8 cellular contexts compared by ENCODE assay signal in genomic region chr11:14907411-14908213, GRCh38. TPM values are rescaled to one million over a fixed set of nuclear protein-coding genes. Genes with fewer than 3 reads are reported as not detected.
A peak's percentile ranks its signal among the peaks of the same experiment; 100 is the strongest.
DNase-seq lines count a peak whose midpoint lies in the region; ATAC-seq and TF ChIP-seq lines count a peak whose summit lies in the region.

No MANE protein-coding gene starts in this region.

- no peaks in the 10 kb centered on the region for H3K36me3 ChIP-seq in CD4-positive, CD25-positive, alpha-beta regulatory T cell (ENCODE audit: control insufficient read depth, insufficient read depth, low read length)
- no peaks in the 10 kb centered on the region for H3K36me3 ChIP-seq in neural cell (ENCODE audit: insufficient read depth, low read length)

- no peaks in the 10 kb centered on the region for H3K9me3 Mint-ChIP-seq in CD4-positive, CD25-positive, alpha-beta regulatory T cell
- H3K9me3 Mint-ChIP-seq in activated CD8-positive, alpha-beta memory T cell treated with anti-CD3 and anti-CD28 coated beads, Interleukin-2, amount 10 ng/mL, durations not matched to agents 7 days and 5 days (ENCODE audit: low read depth): no peaks in the 10 kb centered on the region

- H2AFZ ChIP-seq in neural cell (ENCODE audit: low read depth, low read length): no peak overlapping the region

- H3F3A ChIP-seq in neural cell (ENCODE audit: insufficient read depth, low read length, poor library complexity, severe bottlenecking): peaks cover 3% of the 10 kb centered on the region

- no peak overlapping the region for H3K4me2 ChIP-seq in neural cell (ENCODE audit: low read length)

- H3K4me1 ChIP-seq in CD4-positive, CD25-positive, alpha-beta regulatory T cell (ENCODE audit: control insufficient read depth, insufficient read depth, low read length, poor library complexity, severe bottlenecking): peaks cover 27% of the 10 kb centered on the region

- H3K27ac Mint-ChIP-seq in CD4-positive, CD25-positive, alpha-beta regulatory T cell: peak overlapping the region in 2 of 3 donors; percentile 20 to 52
- H3K27ac Mint-ChIP-seq in activated CD8-positive, alpha-beta memory T cell treated with anti-CD3 and anti-CD28 coated beads, Interleukin-2, amount 10 ng/mL, durations not matched to agents 7 days and 5 days: peak overlapping the region; percentile 69

- peaks cover 11% of the 10 kb centered on the region for H3K27me3 Mint-ChIP-seq in CD4-positive, CD25-positive, alpha-beta regulatory T cell
- H3K27me3 Mint-ChIP-seq in activated CD8-positive, alpha-beta memory T cell treated with anti-CD3 and anti-CD28 coated beads, Interleukin-2, amount 10 ng/mL, durations not matched to agents 7 days and 5 days: no peaks in the 10 kb centered on the region

- H3K9me2 ChIP-seq in neural cell (ENCODE audit: insufficient read depth, low read length): no peaks in the 10 kb centered on the region

- TF ChIP-seq CTCF in epithelial cell of proximal tubule (conservative IDR thresholded peaks at IDR 0.05; ENCODE audit: low read depth, low read length) (peak; percentile 83), neural cell (IDR thresholded peaks at IDR 0.05; ENCODE audit: poor library complexity, severe bottlenecking) (peak; percentile 46)

- TF ChIP-seq EP300 in neural cell (conservative IDR thresholded peaks at IDR 0.05; ENCODE audit: poor library complexity, severe bottlenecking): no peak

- no peak for TF ChIP-seq RAD21 in neural cell (conservative IDR thresholded peaks at IDR 0.05)

- no peak overlapping the region for H3K4me3 ChIP-seq in CD4-positive, CD25-positive, alpha-beta regulatory T cell (ENCODE audit: low read depth, low read length)
- H3K4me3 ChIP-seq in epithelial cell of proximal tubule (ENCODE audit: low read depth, low read length): no peak overlapping the region
- no peak overlapping the region for H3K4me3 ChIP-seq in neural cell (ENCODE audit: low read length)

- no peaks in the 10 kb centered on the region for H3K27me3 ChIP-seq in CD4-positive, CD25-positive, alpha-beta regulatory T cell (ENCODE audit: control insufficient read depth, insufficient read depth, low read length)
- peaks cover 21% of the 10 kb centered on the region for H3K27me3 ChIP-seq in neural cell (ENCODE audit: insufficient read depth, low read depth, low read length)

- H3K36me3 Mint-ChIP-seq in CD4-positive, CD25-positive, alpha-beta regulatory T cell: no peaks in the 10 kb centered on the region
- H3K36me3 Mint-ChIP-seq in activated CD8-positive, alpha-beta memory T cell treated with anti-CD3 and anti-CD28 coated beads, Interleukin-2, amount 10 ng/mL, durations not matched to agents 7 days and 5 days: peaks cover 1% of the 10 kb centered on the region

- no peaks in the 10 kb centered on the region for H3K79me2 ChIP-seq in neural cell (replicated peaks; ENCODE audit: insufficient read depth, low read length)

- H3K4me3 Mint-ChIP-seq in CD4-positive, CD25-positive, alpha-beta regulatory T cell: peak overlapping the region in 2 of 4 donors; percentile 38 to 39
- no peak overlapping the region for H3K4me3 Mint-ChIP-seq in activated CD8-positive, alpha-beta memory T cell treated with anti-CD3 and anti-CD28 coated beads, Interleukin-2, amount 10 ng/mL, durations not matched to agents 7 days and 5 days

- ATAC-seq in CD4-positive, CD25-positive, alpha-beta regulatory T cell (ENCODE audit: low read depth in 2 of 2): peak; percentile 57 to 68
- ATAC-seq in GM19351 (IDR thresholded peaks at IDR 0.05; ENCODE audit: unreplicated experiment): peak; percentile 54
- peak; percentile 48 for ATAC-seq in HG03432 (IDR thresholded peaks at IDR 0.05; ENCODE audit: unreplicated experiment)
- ATAC-seq in activated CD8-positive, alpha-beta memory T cell treated with anti-CD3 and anti-CD28 coated beads, Interleukin-2, amount 10 ng/mL, durations not matched to agents 7 days and 5 days: peak; percentile 58

- H3K9ac ChIP-seq in neural cell (ENCODE audit: low read length): no peak overlapping the region

- peak; percentile 70 to 82 (median 78) for DNase-seq in CD4-positive, CD25-positive, alpha-beta regulatory T cell
- peak; percentile 85 for DNase-seq in NCI-H748 treated with DMSO at 0.1 percent for 48 hours (lab: John Stamatoyannopoulos, UW)
- DNase-seq in activated CD8-positive, alpha-beta memory T cell treated with anti-CD3 and anti-CD28 coated beads, Interleukin-2, amount 10 ng/mL, durations not matched to agents 7 days and 5 days: peak; percentile 89
- DNase-seq in epithelial cell of proximal tubule (ENCODE audit: low read depth): no peak
- peak in 43 of 49 donors; percentile 11 to 85 (median 62) for DNase-seq in substantia nigra (lab: John Stamatoyannopoulos, UW)

- H4K20me1 ChIP-seq in neural cell (ENCODE audit: insufficient read depth): no peaks in the 10 kb centered on the region

- peaks cover 16 to 44% (median 25%) of the 10 kb centered on the region in 4 donors for H3K4me1 Mint-ChIP-seq in CD4-positive, CD25-positive, alpha-beta regulatory T cell
- peaks cover 50% of the 10 kb centered on the region for H3K4me1 Mint-ChIP-seq in activated CD8-positive, alpha-beta memory T cell treated with anti-CD3 and anti-CD28 coated beads, Interleukin-2, amount 10 ng/mL, durations not matched to agents 7 days and 5 days

- H3K27ac ChIP-seq in CD4-positive, CD25-positive, alpha-beta regulatory T cell (ENCODE audit: insufficient read depth, low read length, poor library complexity, severe bottlenecking): peak overlapping the region; percentile 20
- no peak overlapping the region for H3K27ac ChIP-seq in neural cell (ENCODE audit: low read length)
- no peak overlapping the region for H3K27ac ChIP-seq in substantia nigra (ENCODE audit: low read depth, low read length, poor library complexity, severe bottlenecking)

- H3K9me3 ChIP-seq in CD4-positive, CD25-positive, alpha-beta regulatory T cell (ENCODE audit: control insufficient read depth in 2 of 2, low read length in 2 of 2): no peaks in the 10 kb centered on the region
- H3K9me3 ChIP-seq in neural cell (ENCODE audit: low read length): no peaks in the 10 kb centered on the region

- CTCF ChIA-PET in activated CD8-positive, alpha-beta memory T cell treated with anti-CD3 and anti-CD28 coated beads, Interleukin-2, amount 10 ng/mL, durations not matched to agents 7 days and 5 days (lab: Charles Lee): interaction anchor here (0.6 to 6.8 kb wide), 82 partner anchors 9 to 986 kb away, joined by 3 to 187 read pairs (median 5); partner anchors contain the start of genes CALCB, COPB1, CYP2R1 and PDE3B

TF ChIP-seq in neural cell, 6 proteins besides CTCF, POLR2A, EP300 and RAD21:
- TF ChIP-seq SMC3 (conservative IDR thresholded peaks at IDR 0.05; ENCODE audit: poor library complexity) (peak; percentile 26), TAF1 (IDR thresholded peaks at IDR 0.05; ENCODE audit: low read depth) (no peak)

RNA-seq across cellular contexts. Expression of gene CYP2R1, which starts 15.6 kb away (rescaled TPM):
- total RNA-seq in CD4-positive, CD25-positive, alpha-beta regulatory T cell: 18.2 TPM
- 10 to 100 TPM; 12.9 to 20.0 (median 14.9) TPM for polyA plus RNA-seq in CD4-positive, CD25-positive, alpha-beta regulatory T cell
- total RNA-seq in activated CD8-positive, alpha-beta memory T cell treated with anti-CD3 and anti-CD28 coated beads, Interleukin-2, amount 10 ng/mL, durations not matched to agents 7 days and 5 days: 10 to 100 TPM; 11.7 to 16.6 TPM
- total RNA-seq in epithelial cell of proximal tubule: 6.2 and 9.8 TPM in 2 replicates
- polyA plus RNA-seq in neural cell: 52.0 and 67.0 TPM in 2 replicates
- 44.0 and 48.7 TPM in 2 replicates for polyA minus RNA-seq in neural cell
